8 cellular contexts compared by ENCODE assay signal in the genomic region with DNA sequence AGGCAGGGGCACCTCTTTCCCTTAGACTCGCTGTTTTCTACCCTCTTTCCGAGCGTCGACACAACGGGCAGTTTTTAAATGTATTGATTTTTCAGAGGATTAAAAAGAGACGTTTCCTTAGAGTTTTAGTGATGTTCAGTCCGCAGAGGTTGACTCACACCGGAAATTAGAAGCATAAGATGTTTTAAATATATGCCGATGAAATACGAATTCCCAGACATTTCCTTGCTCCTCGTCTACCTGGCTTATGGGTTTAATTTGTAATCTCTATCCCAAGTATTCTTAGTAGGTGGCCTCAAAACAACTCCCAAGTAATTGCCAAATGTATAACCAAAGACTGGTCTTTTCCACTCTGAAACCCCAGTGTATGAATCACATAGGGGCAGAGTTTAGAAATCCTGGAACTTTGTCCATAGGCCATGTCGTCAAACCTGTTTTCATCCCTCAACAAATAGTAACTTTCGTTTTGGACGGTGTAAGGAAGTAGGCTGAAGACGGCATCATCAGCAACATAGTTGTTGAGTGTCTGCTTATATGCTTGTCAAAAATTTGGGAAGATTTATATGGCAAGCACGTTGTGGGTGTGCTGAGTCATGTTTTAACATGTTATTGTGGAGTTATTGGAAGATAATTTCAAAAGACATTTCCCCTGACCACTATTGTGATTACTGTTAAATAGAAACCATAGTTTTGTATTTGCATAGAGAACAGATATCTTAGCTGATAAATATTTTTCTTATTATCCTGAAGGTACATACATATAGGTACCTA. TPM values are rescaled to one million over a fixed set of nuclear protein-coding genes. Genes with fewer than 3 reads are reported as not detected.
DNase-seq lines count a peak whose midpoint lies in the region; ATAC-seq and TF ChIP-seq lines count a peak whose summit lies in the region.

No MANE protein-coding gene starts in this region.

- H4K20me1 ChIP-seq in SK-N-SH (ENCODE audit: insufficient read depth), result peaks cover 14% of the 10 kb centered on the region; the same call in 1 of the 2 replicates

- ATAC-seq in effector memory CD8-positive, alpha-beta T cell (replicated peaks), result peak; percentile 30
- ATAC-seq in HG03025 (IDR thresholded peaks at IDR 0.05; ENCODE audit: low FRiP score, unreplicated experiment), result no peak

- POLR2A ChIA-PET in SK-N-SH (lab: Yijun Ruan, JAX), result no interaction called here

- no peaks in the 10 kb centered on the region for H3K9me2 ChIP-seq in SK-N-SH

- peaks cover 37% of the 10 kb centered on the region for H3K36me3 ChIP-seq in HUES64 (ENCODE audit: insufficient read depth, low read length)
- peaks cover 30 to 35% of the 10 kb centered on the region in 2 experiments for H3K36me3 ChIP-seq in SK-N-SH (replicated peaks in 1 of 2; ENCODE audit: control insufficient read depth in 1 of 2, insufficient read depth in 2 of 2, low read length in 1 of 2)
- H3K36me3 ChIP-seq in tibial nerve, result peaks cover 0 to 15% (median 0%) of the 10 kb centered on the region in 3 donors

- H3K27ac Mint-ChIP-seq in effector memory CD8-positive, alpha-beta T cell, result peak overlapping the region; percentile 95 to 98

- peak overlapping the region; percentile 85 for H3K27ac ChIP-seq in HUES64 (ENCODE audit: low read depth, low read length)
- H3K27ac ChIP-seq in SK-N-SH (ENCODE audit: low read depth in 2 of 2, low read length in 1 of 2), result peak overlapping the region; percentile 95 to 98
- H3K27ac ChIP-seq in tibial nerve, result peak overlapping the region; percentile 91 to 97 (median 94)

- peak overlapping the region; percentile 87 for H3K9ac ChIP-seq in HUES64 (ENCODE audit: low read depth, low read length)
- H3K9ac ChIP-seq in SK-N-SH, result peak overlapping the region; percentile 97

- H3K9me3 ChIP-seq in HUES64 (ENCODE audit: insufficient read depth, low read depth, low read length) (no peaks in the 10 kb centered on the region), SK-N-SH (no peaks in the 10 kb centered on the region), tibial nerve (no peaks in the 10 kb centered on the region)

- DNase-seq in NCI-H82 (lab: John Stamatoyannopoulos, UW), result peak; percentile 21
- no peak for DNase-seq in NCI-H82 treated with DMSO at 0.1 percent for 48 hours (lab: John Stamatoyannopoulos, UW; ENCODE audit: unreplicated experiment)
- DNase-seq in SK-N-SH, result peak; percentile 53
- no peak for DNase-seq in effector memory CD8-positive, alpha-beta T cell
- DNase-seq in medulla oblongata (ENCODE audit: extremely low spot score), result peak; percentile 55
- peak in 1 of 2 donors; percentile 12 for DNase-seq in tibial nerve (ENCODE audit: low spot score in 2 of 2)

- H3K79me2 ChIP-seq in SK-N-SH (ENCODE audit: insufficient read depth), result peaks cover 66% of the 10 kb centered on the region

- peaks cover 21% of the 10 kb centered on the region for H3K4me1 ChIP-seq in HUES64 (ENCODE audit: insufficient read depth, low read length)
- H3K4me1 ChIP-seq in SK-N-SH (ENCODE audit: control insufficient read depth in 1 of 2, insufficient read depth in 2 of 2, low read depth in 1 of 2, low read length in 1 of 2), result peaks cover 11 to 19% of the 10 kb centered on the region in 2 experiments; a peak in 3 of 4 replicates
- H3K4me1 ChIP-seq in tibial nerve, result peaks cover 0 to 26% (median 13%) of the 10 kb centered on the region in 4 donors

- CTCF ChIA-PET in SK-N-SH (lab: Yijun Ruan, JAX), result interaction anchor here (0.7 to 0.8 kb wide), 2 partner anchors 11 to 245 kb away, joined by 3 to 4 read pairs; no protein-coding TSS in a partner anchor

- H3F3A ChIP-seq in SK-N-SH (replicated peaks; ENCODE audit: insufficient read depth), result peaks cover 36% of the 10 kb centered on the region

- 6% methylated on average over 13 of the region's 16 CpGs for WGBS in HUES64
- WGBS in SK-N-SH (ENCODE audit: low lambda C conversion rate), result under 1% methylated on average over 16 of the region's 16 CpGs
- WGBS in tibial nerve, 2 donors, result 1% methylated on average over 16 of the region's 16 CpGs

- peak overlapping the region; percentile 53; the same call in 1 of the 2 replicates for H2AFZ ChIP-seq in SK-N-SH (ENCODE audit: low read depth)

- peak overlapping the region; percentile 90 for H3K4me2 ChIP-seq in SK-N-SH

- peak overlapping the region; percentile 96 for H3K4me3 ChIP-seq in HUES64 (ENCODE audit: low read length)
- peak overlapping the region; percentile 91 to 97 for H3K4me3 ChIP-seq in SK-N-SH (ENCODE audit: low read depth in 2 of 2, low read length in 1 of 2)
- peak overlapping the region; percentile 68 to 97 (median 94) for H3K4me3 ChIP-seq in tibial nerve

- H3K27me3 Mint-ChIP-seq in effector memory CD8-positive, alpha-beta T cell, result no peaks in the 10 kb centered on the region

- TF ChIP-seq POLR2A in tibial nerve (IDR thresholded peaks at IDR 0.05), result no peak

- TF ChIP-seq EP300 in SK-N-SH (IDR thresholded peaks at IDR 0.05; ENCODE audit: borderline replicate concordance in 1 of 2, low read depth in 1 of 2, low read length in 1 of 2), result no peak
- TF ChIP-seq EP300 in tibial nerve (IDR thresholded peaks at IDR 0.05), result peak in 1 of 2 donors; percentile 24

- peaks cover 38 to 54% of the 10 kb centered on the region in 2 donors for H3K4me1 Mint-ChIP-seq in effector memory CD8-positive, alpha-beta T cell (ENCODE audit: low read depth in 2 of 2)

- peaks cover 21% of the 10 kb centered on the region for H3K36me3 Mint-ChIP-seq in effector memory CD8-positive, alpha-beta T cell (ENCODE audit: insufficient read depth)

- H3K27me3 ChIP-seq in HUES64 (ENCODE audit: insufficient read depth, low read length) (no peaks in the 10 kb centered on the region), SK-N-SH (ENCODE audit: insufficient read depth) (no peaks in the 10 kb centered on the region), tibial nerve (no peaks in the 10 kb centered on the region)

- H3K9me3 Mint-ChIP-seq in effector memory CD8-positive, alpha-beta T cell, result no peaks in the 10 kb centered on the region

- no peak for TF ChIP-seq RAD21 in SK-N-SH (IDR thresholded peaks at IDR 0.05; ENCODE audit: low read length)

- H3K4me3 Mint-ChIP-seq in effector memory CD8-positive, alpha-beta T cell, result peak overlapping the region; percentile 91 to 94

- no peak for TF ChIP-seq CTCF in SK-N-SH (IDR thresholded peaks at IDR 0.05)
- TF ChIP-seq CTCF in tibial nerve (IDR thresholded peaks at IDR 0.05), result no peak

TF ChIP-seq in SK-N-SH, 30 proteins besides CTCF, POLR2A, EP300 and RAD21:
- TF ChIP-seq TCF12 (IDR thresholded peaks at IDR 0.05) (0 out of 2 replicates have a peak, but pooled peaks have one; percentile 17), MXI1 (IDR thresholded peaks at IDR 0.05; ENCODE audit: low read depth, low read length) (no peak; the same call in 1 of the 2 replicates), FOSL2 (IDR thresholded peaks at IDR 0.05; ENCODE audit: borderline replicate concordance, low read depth) (peak; percentile 58)

RNA-seq across cellular contexts. Expression of gene TBK1, which starts 0.8 kb away (rescaled TPM):
- polyA plus RNA-seq in HUES64 (2013, experiment 1 of 2), result 17.5 TPM
- 16.3 TPM for polyA plus RNA-seq in HUES64 (2013, experiment 2 of 2)
- polyA plus RNA-seq in SK-N-SH (2012; rRNA removed), result 8.2 and 11.5 TPM in 2 replicates
- polyA plus RNA-seq in SK-N-SH (2012; cell fraction: cytosol; rRNA removed), result 13.4 and 16.7 TPM in 2 replicates
- polyA plus RNA-seq in SK-N-SH (2012; cell fraction: nucleus; rRNA removed), result 5.0 and 14.9 TPM in 2 replicates
- 10 to 100 TPM; 25.2 to 36.7 (median 29.3) TPM for total RNA-seq in tibial nerve

RNA-seq across cellular contexts. Expression of gene XPOT, which starts 48.6 kb away (rescaled TPM):
- 70.9 TPM for polyA plus RNA-seq in HUES64 (2013, experiment 1 of 2)
- 64.0 TPM for polyA plus RNA-seq in HUES64 (2013, experiment 2 of 2)
- 25.6 and 42.3 TPM in 2 replicates for polyA plus RNA-seq in SK-N-SH (2012; rRNA removed)
- polyA plus RNA-seq in SK-N-SH (2012; cell fraction: cytosol; rRNA removed), result 36.6 and 38.3 TPM in 2 replicates
- polyA plus RNA-seq in SK-N-SH (2012; cell fraction: nucleus; rRNA removed), result 24.3 and 79.5 TPM in 2 replicates
- 10 to 100 TPM; 42.6 to 53.3 (median 45.3) TPM for total RNA-seq in tibial nerve

Comparison
In these comparisons a context has a peak if more than half of its experiments do, and no peak if none do; other contexts are left out.
1. DNase-seq: peak in NCI-H82 (single experiment), SK-N-SH (single experiment) and medulla oblongata (single experiment); none in NCI-H82 treated with DMSO at 0.1 percent for 48 hours (single experiment) and effector memory CD8-positive, alpha-beta T cell (0 of 3).
2. Peak in every context shown above with its lines, with median percentiles within 50 percentile points of each other: H3K27ac ChIP-seq and H3K4me3 ChIP-seq.